In the genomic region with DNA sequence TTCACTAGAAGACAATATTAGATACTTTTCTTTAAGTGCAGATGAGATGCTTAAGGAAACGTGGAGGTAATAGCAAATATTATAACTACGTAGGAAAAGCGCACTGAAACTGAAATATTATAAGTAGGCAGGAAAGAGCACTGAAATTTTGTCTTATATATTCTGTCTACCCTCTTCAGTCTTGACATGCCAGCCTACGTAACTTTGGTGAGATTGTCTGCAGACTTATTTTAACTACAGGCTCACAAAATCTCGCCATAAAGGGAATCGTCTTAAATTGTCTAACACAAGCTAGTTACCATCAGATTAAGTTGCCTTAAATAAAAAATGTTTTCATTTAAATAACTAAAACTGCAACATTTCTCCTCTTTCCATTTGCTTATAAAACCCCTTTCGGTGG, we compare ENCODE assay signal across 20 cellular contexts.
"Had no signal": no experiment of that assay in that cellular context is flagged by ENCODE, and none has a peak within 500 bp of the region (broad histone marks: within the 10 kb centered on the region; RNA-seq: fewer than 3 reads in every experiment).

No MANE protein-coding gene starts in this region.

- DNase-seq: stimulated activated CD4-positive, alpha-beta T cell treated with anti-CD3 and anti-CD28 coated beads, Interleukin-2, amount 100 ng/mL, for 48 hours; stimulated activated CD4-positive, alpha-beta T cell treated with anti-CD3 and anti-CD28 coated beads, Interleukin-4, amount 100 ng/mL, for 1 hour; stimulated activated CD4-positive, alpha-beta T cell treated with anti-CD3 and anti-CD28 coated beads, Interleukin-4, amount 100 ng/mL, for 24 hours; stimulated activated CD4-positive, alpha-beta T cell treated with anti-CD3 and anti-CD28 coated beads, Interleukin-4, amount 100 ng/mL, for 4 hours; stimulated activated CD8-positive, alpha-beta memory T cell treated with anti-CD3 and anti-CD28 coated beads, Interleukin-4, amount 100 ng/mL, for 48 hours; stimulated activated naive B cell treated with anti-CD40 and anti-IgM and Interleukin-4, amounts not matched to agents 10 μg/mL and 1 μg/mL and 100 μg/mL, for 72 hours; stimulated activated naive CD4-positive, alpha-beta T cell; stimulated activated naive CD4-positive, alpha-beta T cell treated with Interleukin-2 at 50 U/mL for 16 hours; stimulated activated naive CD8-positive, alpha-beta T cell treated with anti-CD3 and anti-CD28 coated beads, Interleukin-15, amount 100 ng/mL, for 72 hours; stimulated activated naive CD8-positive, alpha-beta T cell treated with anti-CD3 and anti-CD28 coated beads, Interleukin-15, Interleukin-2, amounts not matched to agents 100 U/mL and 50 U/mL, for 24 hours; stomach; substantia nigra; testis; thyroid gland; tibial artery; transverse colon; trophoblast cell; upper lobe of left lung; upper lobe of right lung; uterus had no signal
